In genomic region chr4:20889901-20890300, GRCh38 we compare ENCODE assay signal across 34 cellular contexts.
"Had no signal": no experiment of that assay in that cellular context is flagged by ENCODE, and none has a peak within 500 bp of the region (broad histone marks: within the 10 kb centered on the region; RNA-seq: fewer than 3 reads in every experiment).

No MANE protein-coding gene starts in this region.

- H3K4me3 Mint-ChIP-seq: activated CD4-positive, alpha-beta memory T cell treated with anti-CD3 and anti-CD28 coated beads, Interleukin-2, amount 10 ng/mL, durations not matched to agents 7 days and 5 days; activated CD8-positive, alpha-beta memory T cell treated with anti-CD3 and anti-CD28 coated beads, Interleukin-2, amount 10 ng/mL, durations not matched to agents 7 days and 5 days; activated naive CD4-positive, alpha-beta T cell treated with anti-CD3 and anti-CD28 coated beads, Interleukin-2, amount 10 ng/mL, durations not matched to agents 7 days and 5 days; activated naive CD8-positive, alpha-beta T cell; activated naive CD8-positive, alpha-beta T cell treated with anti-CD3 and anti-CD28 coated beads, Interleukin-2, amount 50 U/mL, for 24 hours; brain had no signal

- H3K4me3 ChIP-seq: MG63, SJCRH30, SK-N-MC had no signal

- H3K27me3 ChIP-seq: MG63, SJCRH30 had no signal

- H3K27ac Mint-ChIP-seq: activated CD4-positive, alpha-beta memory T cell treated with anti-CD3 and anti-CD28 coated beads, Interleukin-2, amount 10 ng/mL, durations not matched to agents 7 days and 5 days; activated CD8-positive, alpha-beta memory T cell treated with anti-CD3 and anti-CD28 coated beads, Interleukin-2, amount 10 ng/mL, durations not matched to agents 7 days and 5 days; activated naive CD4-positive, alpha-beta T cell treated with anti-CD3 and anti-CD28 coated beads, Interleukin-2, amount 10 ng/mL, durations not matched to agents 7 days and 5 days; activated naive CD8-positive, alpha-beta T cell; activated naive CD8-positive, alpha-beta T cell treated with anti-CD3 and anti-CD28 coated beads, Interleukin-2, amount 50 U/mL, for 24 hours; brain had no signal

- H3K4me1 ChIP-seq: SJCRH30 had no signal

- H3K27me3 Mint-ChIP-seq: activated CD4-positive, alpha-beta memory T cell treated with anti-CD3 and anti-CD28 coated beads, Interleukin-2, amount 10 ng/mL, durations not matched to agents 7 days and 5 days; activated CD8-positive, alpha-beta memory T cell treated with anti-CD3 and anti-CD28 coated beads, Interleukin-2, amount 10 ng/mL, durations not matched to agents 7 days and 5 days; activated naive CD4-positive, alpha-beta T cell treated with anti-CD3 and anti-CD28 coated beads, Interleukin-2, amount 10 ng/mL, durations not matched to agents 7 days and 5 days; activated naive CD8-positive, alpha-beta T cell; activated naive CD8-positive, alpha-beta T cell treated with anti-CD3 and anti-CD28 coated beads, Interleukin-2, amount 50 U/mL, for 24 hours; brain had no signal

- H3K27ac ChIP-seq: SJCRH30, SK-N-MC, WERI-Rb-1 had no signal

- H3K36me3 Mint-ChIP-seq: activated CD8-positive, alpha-beta memory T cell treated with anti-CD3 and anti-CD28 coated beads, Interleukin-2, amount 10 ng/mL, durations not matched to agents 7 days and 5 days; activated naive CD4-positive, alpha-beta T cell treated with anti-CD3 and anti-CD28 coated beads, Interleukin-2, amount 10 ng/mL, durations not matched to agents 7 days and 5 days; activated naive CD8-positive, alpha-beta T cell; brain had no signal

- H3K4me1 Mint-ChIP-seq: activated CD4-positive, alpha-beta memory T cell treated with anti-CD3 and anti-CD28 coated beads, Interleukin-2, amount 10 ng/mL, durations not matched to agents 7 days and 5 days; activated CD8-positive, alpha-beta memory T cell treated with anti-CD3 and anti-CD28 coated beads, Interleukin-2, amount 10 ng/mL, durations not matched to agents 7 days and 5 days; activated naive CD4-positive, alpha-beta T cell treated with anti-CD3 and anti-CD28 coated beads, Interleukin-2, amount 10 ng/mL, durations not matched to agents 7 days and 5 days; activated naive CD8-positive, alpha-beta T cell treated with anti-CD3 and anti-CD28 coated beads, Interleukin-2, amount 50 U/mL, for 24 hours; brain had no signal

- H3K9me3 Mint-ChIP-seq: activated CD4-positive, alpha-beta memory T cell treated with anti-CD3 and anti-CD28 coated beads, Interleukin-2, amount 10 ng/mL, durations not matched to agents 7 days and 5 days; activated naive CD4-positive, alpha-beta T cell treated with anti-CD3 and anti-CD28 coated beads, Interleukin-2, amount 10 ng/mL, durations not matched to agents 7 days and 5 days had no signal

- H3K36me3 ChIP-seq: MG63, SJCRH30, WERI-Rb-1 had no signal

- H3K9me3 ChIP-seq: MG63, SJCRH30 had no signal

- DNase-seq: activated CD4-positive, alpha-beta memory T cell treated with anti-CD3 and anti-CD28 coated beads, Interleukin-2, amount 10 ng/mL, durations not matched to agents 7 days and 5 days; activated CD4-positive, alpha-beta T cell treated with anti-CD3 and anti-CD28 coated beads for 1 hour; activated CD4-positive, alpha-beta T cell treated with anti-CD3 and anti-CD28 coated beads for 48 hours; activated CD4-positive, CD25-positive, alpha-beta regulatory T cell; activated CD8-positive, alpha-beta memory T cell treated with anti-CD3 and anti-CD28 coated beads for 24 hours; activated CD8-positive, alpha-beta memory T cell treated with anti-CD3 and anti-CD28 coated beads, Interleukin-2, amount 10 ng/mL, durations not matched to agents 7 days and 5 days; activated CD8-positive, alpha-beta memory T cell treated with anti-CD3 and anti-CD28 coated beads, Interleukin-2, amount 50 U/mL, for 48 hours; activated effector memory CD4-positive, alpha-beta T cell treated with Interleukin-2 at 50 U/mL for 16 hours; activated naive CD4-positive, alpha-beta T cell treated with anti-CD3 and anti-CD28 coated beads, Interleukin-2, amount 10 ng/mL, durations not matched to agents 7 days and 5 days; activated naive CD8-positive, alpha-beta T cell treated with anti-CD3 and anti-CD28 coated beads, Interleukin-2, amount 50 U/mL, for 24 hours; activated T-cell treated with anti-CD3 and anti-CD28 coated beads, Interleukin-2, amount 50 U/mL, for 48 hours; anterior cingulate cortex; caudate nucleus; cerebellar nuclear complex; Karpas-422; KBM-7; MG63; NCI-H1048; NCI-H1105 treated with DMSO at 0.1 percent for 48 hours; NCI-H1436; NCI-H1694 treated with DMSO at 0.1 percent for 48 hours; NCI-H2029 treated with DMSO at 0.1 percent for 48 hours; NCI-H2107; NCI-H226; NCI-H446 treated with DMSO at 0.1 percent for 48 hours; NCI-H524; SHP77; T1000; WERI-Rb-1 had no signal

- ATAC-seq: activated CD8-positive, alpha-beta memory T cell treated with anti-CD3 and anti-CD28 coated beads, Interleukin-2, amount 10 ng/mL, durations not matched to agents 7 days and 5 days; activated naive CD8-positive, alpha-beta T cell treated with anti-CD3 and anti-CD28 coated beads, Interleukin-2, amount 50 U/mL, for 24 hours; Panc1 had no signal
